In genomic region chr18:25229080-25229479, GRCh38 we compare ENCODE assay signal across 1 cellular context.
A peak's percentile ranks its signal among the peaks of the same experiment; 100 is the strongest.
TF ChIP-seq lines count a peak whose summit lies in the region.

No MANE protein-coding gene starts in this region.

TF ChIP-seq in K562, 482 proteins besides CTCF, POLR2A, EP300 and RAD21 (continued from another document and continues in another):
- TF ChIP-seq E2F8 (IDR thresholded peaks at IDR 0.05; ENCODE audit: low read depth, partially characterized antibody) (no peak), ZHX1 (conservative IDR thresholded peaks at IDR 0.05; ENCODE audit: low read length) (no peak), ZNF655 (CRISPR knock-in tag; IDR thresholded peaks at IDR 0.05) (no peak), E4F1 (CRISPR knock-in tag; IDR thresholded peaks at IDR 0.05; ENCODE audit: borderline replicate concordance) (no peak), RBFOX2 (IDR thresholded peaks at IDR 0.05; ENCODE audit: low read depth, low read length) (no peak), HDAC3 (IDR thresholded peaks at IDR 0.05; ENCODE audit: borderline replicate concordance, partially characterized antibody) (peak; percentile 74), CHD7 (IDR thresholded peaks at IDR 0.05; ENCODE audit: low read depth, low read length) (no peak), L3MBTL2 (IDR thresholded peaks at IDR 0.05) (no peak), LEF1 (IDR thresholded peaks at IDR 0.05) (peak; percentile 46; the same call in 1 of the 2 replicates), ZBTB8A (IDR thresholded peaks at IDR 0.05; ENCODE audit: partially characterized antibody) (no peak), ZNF778 (CRISPR knock-in tag; IDR thresholded peaks at IDR 0.05) (no peak), ZNF707 (CRISPR knock-in tag; conservative IDR thresholded peaks at IDR 0.05) (no peak), EWSR1 (IDR thresholded peaks at IDR 0.05; ENCODE audit: borderline replicate concordance, low read depth, partially characterized antibody) (no peak), DPF2 (IDR thresholded peaks at IDR 0.05) (peak; percentile 78), SAFB2 (IDR thresholded peaks at IDR 0.05; ENCODE audit: borderline replicate concordance, low read depth, low read length, severe bottlenecking) (no peak), MTA1 (IDR thresholded peaks at IDR 0.05; ENCODE audit: borderline replicate concordance) (no peak), ZFPM2 (CRISPR knock-in tag; IDR thresholded peaks at IDR 0.05) (no peak), ZFP30 (CRISPR knock-in tag; IDR thresholded peaks at IDR 0.05; ENCODE audit: borderline replicate concordance) (no peak), RNF219 (CRISPR knock-in tag; IDR thresholded peaks at IDR 0.05) (no peak), CREBBP (IDR thresholded peaks at IDR 0.05; ENCODE audit: low read depth, low read length) (no peak), POLR2B (IDR thresholded peaks at IDR 0.05; ENCODE audit: low read depth, partially characterized antibody) (no peak), TFE3 (CRISPR knock-in tag; IDR thresholded peaks at IDR 0.05) (no peak), FOSL1 (tag; conservative IDR thresholded peaks at IDR 0.05) (peak; percentile 54; the same call in 1 of the 2 replicates), MAZ (CRISPR knock-in tag; conservative IDR thresholded peaks at IDR 0.05 in 1 of 2, IDR thresholded peaks at IDR 0.05 in 1 of 2) (no peak), LARP7 (IDR thresholded peaks at IDR 0.05) (no peak), HDAC6 (IDR thresholded peaks at IDR 0.05; ENCODE audit: low read depth, low read length) (no peak), PTRF (tag; IDR thresholded peaks at IDR 0.05) (no peak), BMI1 (IDR thresholded peaks at IDR 0.05; ENCODE audit: low read length) (no peak), GTF2B (IDR thresholded peaks at IDR 0.05; ENCODE audit: extremely low read depth, insufficient read length) (no peak), KDM1A (IDR thresholded peaks at IDR 0.05) (peak; percentile 56 to 60; a peak in 3 of 4 replicates)
